8 cellular contexts compared by ENCODE assay signal in the genomic region with DNA sequence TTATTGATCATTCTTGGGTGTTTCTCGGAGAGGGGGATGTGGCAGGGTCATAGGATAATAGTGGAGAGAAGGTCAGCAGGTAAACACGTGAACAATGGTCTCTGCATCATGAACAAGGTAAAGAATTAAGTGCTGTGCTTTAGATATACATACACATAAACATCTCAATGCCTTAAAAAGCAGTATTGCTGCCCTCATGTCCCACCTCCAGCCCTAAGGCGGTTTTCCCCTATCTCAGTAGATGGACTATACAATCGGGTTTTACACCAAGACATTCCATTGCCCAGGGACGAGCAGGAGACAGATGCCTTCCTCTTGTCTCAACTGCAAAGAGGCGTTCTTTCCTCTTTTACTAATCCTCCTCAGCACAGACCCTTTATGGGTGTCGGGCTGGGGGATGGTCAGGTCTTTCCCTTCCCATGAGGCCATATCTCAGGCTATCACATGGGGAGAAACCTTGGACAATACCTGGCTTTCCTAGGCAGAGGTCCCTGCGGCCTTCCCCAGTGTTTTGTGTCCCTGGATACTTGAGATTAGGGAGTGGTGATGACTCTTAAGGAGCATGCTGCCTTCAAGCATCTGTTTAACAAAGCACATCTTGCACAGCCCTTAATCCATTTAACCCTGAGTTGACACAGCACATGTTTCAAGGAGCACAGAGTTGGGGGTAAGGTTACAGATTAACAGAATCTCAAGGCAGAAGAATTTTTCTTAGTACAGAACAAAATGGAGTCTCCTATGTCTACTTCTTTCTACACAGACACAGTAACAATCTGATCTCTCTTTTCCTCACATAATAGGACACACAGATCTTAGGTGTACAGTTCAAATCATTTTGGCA. TPM values are rescaled to one million over a fixed set of nuclear protein-coding genes. Genes with fewer than 3 reads are reported as not detected.
A peak's percentile ranks its signal among the peaks of the same experiment; 100 is the strongest.
DNase-seq lines count a peak whose midpoint lies in the region; ATAC-seq, FAIRE-seq and TF ChIP-seq lines count a peak whose summit lies in the region.
"Not testable (repeated sequence)": the region's sequence is repeated elsewhere in the genome, so short reads cannot be mapped to it uniquely, and the experiment has no call there.

No MANE protein-coding gene starts in this region.

- not testable (repeated sequence) for H2AFZ ChIP-seq in Karpas-422 (ENCODE audit: low read length)

- peak overlapping the region; percentile 5; the same call in 1 of the 3 replicates for H3K4me3 ChIP-seq in A549
- H3K4me3 ChIP-seq in Karpas-422 (ENCODE audit: low read length); body of pancreas; esophagus (ENCODE audit: low read depth in 1 of 2, low read length in 2 of 2); left lung; transverse colon: not testable (repeated sequence)

- POLR2A ChIA-PET in A549 (lab: Yijun Ruan, JAX), result interaction anchor here (1.0 to 8.8 kb wide), 4 partner anchors 11 to 15 kb away, joined by 3 to 60 read pairs (median 18); a partner anchor contains a TSS
- POLR2A ChIA-PET in RWPE1 (lab: Yijun Ruan, JAX; ENCODE audit: low non-redundant PET), result not testable (repeated sequence)

- not testable (repeated sequence) for FAIRE-seq in A549 (lab: Jason Lieb, UNC)

- not testable (repeated sequence) for H3K9me2 ChIP-seq in Karpas-422 (replicated peaks; ENCODE audit: insufficient read depth, low read length)

- TF ChIP-seq CTCF in A549 (IDR thresholded peaks at IDR 0.05); RWPE1 (conservative IDR thresholded peaks at IDR 0.05; ENCODE audit: low read depth); body of pancreas (IDR thresholded peaks at IDR 0.05); left lung (IDR thresholded peaks at IDR 0.05); transverse colon (IDR thresholded peaks at IDR 0.05): not testable (repeated sequence)

- in situ Hi-C loops in transverse colon (cut with MboI; ENCODE audit: low pct_ligation_motif_present in 1 of 4, low pct_unique_long_range_greater_than_20kb in 1 of 4, low sequenced_read_pairs in 3 of 4), result not testable (repeated sequence)

- CTCF ChIA-PET in A549 (lab: Yijun Ruan, JAX), result interaction anchor here (1.0 to 18.2 kb wide), 5 partner anchors 9 to 60 kb away, joined by 4 to 300 read pairs (median 14); a partner anchor contains a TSS
- CTCF ChIA-PET in RWPE1 (lab: Yijun Ruan, JAX), result not testable (repeated sequence)

- DNase-seq in A549 (ENCODE audit: low read depth in 1 of 2, low spot score in 1 of 2) (peak in 1 of 2 experiments; percentile 68), Karpas-422 (peak; percentile 42), posterior vena cava (ENCODE audit: low spot score) (peak; percentile 41)
- DNase-seq in RWPE1 (ENCODE audit: low spot score); body of pancreas; left lung; transverse colon: not testable (repeated sequence)

- not testable (repeated sequence) for H3K79me2 ChIP-seq in Karpas-422 (ENCODE audit: low read length)

- H3K9me3 ChIP-seq in A549; Karpas-422 (ENCODE audit: low read length); body of pancreas; esophagus (ENCODE audit: control insufficient read depth in 2 of 2, insufficient read depth in 1 of 2, low read depth in 1 of 2, low read length in 1 of 2); left lung; transverse colon: not testable (repeated sequence)

- not testable (repeated sequence) for ATAC-seq in A549, body of pancreas
- ATAC-seq in left lung, result peak; percentile 8

- not testable (repeated sequence) for H4K20me1 ChIP-seq in Karpas-422 (ENCODE audit: insufficient read depth, low read depth, low read length)

- TF ChIP-seq EP300 in A549 (IDR thresholded peaks at IDR 0.05); transverse colon (IDR thresholded peaks at IDR 0.05; ENCODE audit: low read depth): not testable (repeated sequence)

- H3K27ac ChIP-seq in A549 (peak overlapping the region; percentile 95 to 97), Karpas-422 (ENCODE audit: low read length) (peak overlapping the region; percentile 72), RWPE1 (peak overlapping the region; percentile 94), body of pancreas (peak overlapping the region in 3 of 4 donors; percentile 44 to 72 (median 49)), esophagus (ENCODE audit: low read depth in 2 of 2, low read length in 1 of 2) (peak overlapping the region; percentile 41 to 76), left lung (peak overlapping the region; percentile 53 to 54), transverse colon (peak overlapping the region; percentile 81 to 85 (median 84))

- H3K36me3 ChIP-seq in Karpas-422 (ENCODE audit: insufficient read depth, low read length); body of pancreas (replicated peaks in 1 of 2; ENCODE audit: insufficient read depth in 1 of 2, low read depth in 2 of 2); esophagus (ENCODE audit: control insufficient read depth in 2 of 2, insufficient read depth in 2 of 2, low read length in 1 of 2); left lung; transverse colon: not testable (repeated sequence)

- intact Hi-C loops in body of pancreas (cut with DNase I); left lung (cut with DNase I); posterior vena cava (cut with DNase I); transverse colon (cut with DNase I; ENCODE audit: low total_unique reads): not testable (repeated sequence)

- WGBS in A549 (ENCODE audit: missing lambda C conversion rate), result 13% methylated on average over 8 of the region's 8 CpGs
- 58 to 60% methylated on average over 8 of the region's 8 CpGs for whole genome bisulfite sequencing in body of pancreas, 2 donors
- 59 to 61% methylated on average over 7 to 8 of the region's 8 CpGs for WGBS in esophagus, 2 donors
- whole genome bisulfite sequencing in transverse colon (ENCODE audit: low coverage in 1 of 2), 2 donors, result 42 to 43% methylated on average over 8 of the region's 8 CpGs

- TF ChIP-seq RAD21 in A549 (conservative IDR thresholded peaks at IDR 0.05 in 1 of 2, IDR thresholded peaks at IDR 0.05 in 1 of 2), result not testable (repeated sequence)

- not testable (repeated sequence) for H3K27me3 ChIP-seq in Karpas-422 (ENCODE audit: low read length); body of pancreas; esophagus (ENCODE audit: control insufficient read depth in 1 of 2, insufficient read depth in 2 of 2, low read length in 2 of 2); transverse colon
- H3K27me3 ChIP-seq in left lung, result peaks cover 0 to 22% of the 10 kb centered on the region in 2 donors

- peaks cover 86% of the 10 kb centered on the region for H3K4me1 ChIP-seq in A549
- H3K4me1 ChIP-seq in Karpas-422 (ENCODE audit: low read length), result peaks cover 93% of the 10 kb centered on the region
- H3K4me1 ChIP-seq in body of pancreas, result peaks cover 40% of the 10 kb centered on the region
- H3K4me1 ChIP-seq in esophagus (ENCODE audit: control insufficient read depth in 2 of 2, insufficient read depth in 2 of 2, low read length in 1 of 2), result peaks cover under 1 to 27% of the 10 kb centered on the region in 2 donors
- H3K4me1 ChIP-seq in left lung, result peaks cover 0 to 24% of the 10 kb centered on the region in 2 donors
- H3K4me1 ChIP-seq in transverse colon, result peaks cover 17 to 72% (median 46%) of the 10 kb centered on the region in 4 donors

- TF ChIP-seq POLR2A in A549 (IDR thresholded peaks at IDR 0.05; ENCODE audit: low read length); body of pancreas (IDR thresholded peaks at IDR 0.05); transverse colon (IDR thresholded peaks at IDR 0.05): not testable (repeated sequence)

- H3K4me2 ChIP-seq in A549 (peak overlapping the region; percentile 74), Karpas-422 (ENCODE audit: low read depth, low read length, poor library complexity, severe bottlenecking) (peak overlapping the region; percentile 46)

- H3K9ac ChIP-seq in Karpas-422 (ENCODE audit: low read length), result peak overlapping the region; percentile 37

TF ChIP-seq in A549, 52 proteins besides CTCF, POLR2A, EP300 and RAD21 (continues in another document):
- TF ChIP-seq TP53 (CRISPR knock-in tag; IDR thresholded peaks at IDR 0.05) (peak; percentile 62; the same call in 1 of the 2 replicates), HEYL (CRISPR knock-in tag; IDR thresholded peaks at IDR 0.05) (peak; percentile 96)

RNA-seq across cellular contexts. Expression of a gene that starts 13.7 kb away (rescaled TPM):
- polyA plus RNA-seq in A549 (2011; rRNA removed) (100 and 113 TPM in 2 replicates), A549 (2017; fragmentation: RNase III; extraction: RNeasy Plus Mini Kit Qiagen cat#74134 plus additional on column Dnase treatment) (85.5 to 93.7 TPM (median 93.2 TPM) in 3 replicates), esophagus (10 to 100 TPM; 38.0 to 59.7 TPM)
- polyA plus RNA-seq in A549 (2012; cell fraction: cytosol; rRNA removed), result 80.7 and 98.5 TPM in 2 replicates
- 252 and 288 TPM in 2 replicates for polyA plus RNA-seq in A549 (2012; cell fraction: nucleus; rRNA removed)
- polyA minus RNA-seq in A549 (2011; rRNA and poly(A)+ RNA removed), result 178 and 188 TPM in 2 replicates
- total RNA-seq in Karpas-422 (2014; rRNA removed; shearing (Covaris generic); ENCODE audit: low replicate concordance), result 188 and 302 TPM in 2 replicates
- total RNA-seq in body of pancreas (10 to 100 TPM; 34.8 to 42.8 TPM), left lung (10 to 100 TPM; 78.2 to 81.3 TPM), posterior vena cava (100 to 1,000 TPM; 132 to 155 TPM), transverse colon (100 to 1,000 TPM; 195 to 554 (median 359) TPM)

RNA-seq across cellular contexts. Expression of a gene that starts 38.7 kb away (rescaled TPM):
- 85.7 and 95.4 TPM in 2 replicates for polyA plus RNA-seq in A549 (2011; rRNA removed)
- 121 and 136 TPM in 2 replicates for polyA plus RNA-seq in A549 (2012; cell fraction: cytosol; rRNA removed)
- polyA plus RNA-seq in A549 (2012; cell fraction: nucleus; rRNA removed), result 433 and 486 TPM in 2 replicates
- 86.9 to 90.0 TPM (median 87.0 TPM) in 3 replicates for polyA plus RNA-seq in A549 (2017; fragmentation: RNase III; extraction: RNeasy Plus Mini Kit Qiagen cat#74134 plus additional on column Dnase treatment)
- 77.7 and 83.6 TPM in 2 replicates for polyA minus RNA-seq in A549 (2011; rRNA and poly(A)+ RNA removed)
- total RNA-seq in Karpas-422 (2014; rRNA removed; shearing (Covaris generic); ENCODE audit: low replicate concordance), result 100 and 125 TPM in 2 replicates
- total RNA-seq in body of pancreas, result 10 to 100 TPM; 59.9 to 79.8 TPM
- 10 to 100 TPM; 26.4 to 38.5 TPM for polyA plus RNA-seq in esophagus
- total RNA-seq in left lung, result 10 to 100 TPM; 72.7 to 76.3 TPM
- 10 to 100 TPM; 48.5 to 51.0 TPM for total RNA-seq in posterior vena cava
- 100 to 1,000 TPM; 163 to 261 (median 224) TPM for total RNA-seq in transverse colon
